In the genomic region with DNA sequence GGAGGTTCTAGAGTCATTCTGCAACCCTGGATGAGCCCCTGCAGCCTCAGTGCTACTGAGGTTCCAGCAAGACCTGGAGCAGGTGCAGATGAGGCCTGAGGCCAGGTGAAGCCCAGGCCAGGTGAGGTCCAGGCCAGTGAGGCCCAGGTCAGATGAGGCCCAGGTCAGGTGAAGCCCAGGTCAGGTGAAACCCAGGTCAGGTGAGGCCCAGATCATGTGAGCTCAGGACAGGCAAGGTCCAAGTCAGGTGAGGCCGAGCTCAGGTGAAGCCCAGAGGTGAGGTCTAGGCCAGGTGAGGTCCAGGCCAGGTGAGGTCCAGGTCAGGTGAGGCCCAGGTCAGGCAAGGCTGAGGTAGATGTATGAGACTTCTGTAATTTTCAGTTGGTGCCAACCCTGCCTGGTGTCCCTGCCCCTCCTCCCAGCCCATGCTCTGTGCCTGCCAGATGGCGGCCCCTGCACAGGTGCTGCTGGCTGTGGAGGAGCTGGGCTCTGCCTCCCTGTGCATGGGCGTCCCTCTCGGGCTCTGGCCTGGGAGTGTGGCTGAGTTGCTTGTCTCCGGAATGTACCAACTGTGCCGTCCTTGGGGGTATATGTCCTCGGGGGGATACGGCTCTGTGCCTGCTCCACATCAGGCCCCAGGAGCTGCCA, we compare ENCODE assay signal across 27 cellular contexts.
DNase-seq lines count a peak whose midpoint lies in the region; ATAC-seq and TF ChIP-seq lines count a peak whose summit lies in the region.
"Had no signal": no experiment of that assay in that cellular context is flagged by ENCODE, and none has a peak within 500 bp of the region (broad histone marks: within the 10 kb centered on the region; RNA-seq: fewer than 3 reads in every experiment).

No MANE protein-coding gene starts in this region.

- H3K27ac ChIP-seq in right cardiac atrium (ENCODE audit: low read length) (no peak overlapping the region), spleen (no peak overlapping the region), substantia nigra (ENCODE audit: low read depth, low read length, poor library complexity, severe bottlenecking) (no peak overlapping the region)
- H3K27ac ChIP-seq: brain microvascular endothelial cell, C4-2B, GM23248, HL-60, SJCRH30, skin epidermis, upper lobe of left lung had no signal

- no peak for ATAC-seq in right cardiac atrium
- ATAC-seq: effector memory CD8-positive, alpha-beta T cell; Panc1; WTC11 had no signal

- 77% methylated on average over 8 of the region's 8 CpGs for WGBS in right cardiac atrium
- 40 to 82% (median 74%) methylated on average over 1 to 8 of the region's 8 CpGs for WGBS in spleen, 5 donors

- H3K4me1 ChIP-seq in right cardiac atrium (ENCODE audit: control insufficient read depth, insufficient read depth, low read length): no peaks in the 10 kb centered on the region
- H3K4me1 ChIP-seq in spleen: no peaks in the 10 kb centered on the region
- H3K4me1 ChIP-seq: SJCRH30, upper lobe of left lung had no signal

- H3K4me3 ChIP-seq in right cardiac atrium (ENCODE audit: low read length): no peak overlapping the region
- peak overlapping the region in 1 of 8 donors; percentile 14 for H3K4me3 ChIP-seq in spleen
- H3K4me3 ChIP-seq: GM23248, SJCRH30, skin epidermis, upper lobe of left lung had no signal

- H3K9me3 ChIP-seq in right cardiac atrium (ENCODE audit: control insufficient read depth, low read length): no peaks in the 10 kb centered on the region
- peaks cover 0 to 9% (median 2%) of the 10 kb centered on the region in 8 donors for H3K9me3 ChIP-seq in spleen
- H3K9me3 ChIP-seq: SJCRH30, upper lobe of left lung had no signal

- no peaks in the 10 kb centered on the region for H3K36me3 ChIP-seq in spleen
- H3K36me3 ChIP-seq: brain microvascular endothelial cell, SJCRH30, upper lobe of left lung had no signal

- peak; percentile 91 for DNase-seq in NCI-H1694 treated with DMSO at 0.1 percent for 48 hours (lab: John Stamatoyannopoulos, UW)
- peak; percentile 7 to 32 (median 26) for DNase-seq in right cardiac atrium
- peak; percentile 65 for DNase-seq in spleen
- no peak for DNase-seq in substantia nigra (lab: John Stamatoyannopoulos, UW)
- DNase-seq in middle frontal gyrus (ENCODE audit: extremely low spot score, low spot score): no peak
- DNase-seq in NCI-H2196 (lab: John Stamatoyannopoulos, UW; ENCODE audit: unreplicated experiment): no peak
- DNase-seq: activated CD4-positive, alpha-beta T cell treated with anti-CD3 and anti-CD28 coated beads, Interleukin-2, amount 50 U/mL, for 1 hour; activated naive CD4-positive, alpha-beta T cell treated with anti-CD3 and anti-CD28 coated beads, Interleukin-2, amount 10 ng/mL, durations not matched to agents 7 days and 5 days; brain microvascular endothelial cell; Calu3; effector memory CD8-positive, alpha-beta T cell; GM23248; HFFc6; Kasumi-1; mesendoderm; NCI-H146; NCI-H526; SJCRH30; stimulated activated CD4-positive, alpha-beta T cell treated with anti-CD3 and anti-CD28 coated beads, Interleukin-1b, Interleukin-23, amount 100 ng/mL, for 48 hours; stimulated activated CD8-positive, alpha-beta memory T cell treated with anti-CD3 and anti-CD28 coated beads, Interleukin-4, amount 100 ng/mL, for 48 hours had no signal

- intact Hi-C loops in right cardiac atrium (cut with DNase I) (no loop called here), spleen (cut with DNase I; ENCODE audit: low total_unique reads) (no loop called here)

- H3K27me3 ChIP-seq in right cardiac atrium (ENCODE audit: control insufficient read depth, insufficient read depth): no peaks in the 10 kb centered on the region
- H3K27me3 ChIP-seq in spleen (replicated peaks in 1 of 7): no peaks in the 10 kb centered on the region
- H3K27me3 ChIP-seq: brain microvascular endothelial cell, SJCRH30, upper lobe of left lung had no signal

- TF ChIP-seq POLR2A in GM19099 (IDR thresholded peaks at IDR 0.05; ENCODE audit: extremely low read depth, insufficient read length, low read depth) (peak; percentile 14), spleen (IDR thresholded peaks at IDR 0.05) (no peak)

- no peak for TF ChIP-seq CTCF in spleen (IDR thresholded peaks at IDR 0.05 in 8 of 11, conservative IDR thresholded peaks at IDR 0.05 in 3 of 11)

Comparison
In these comparisons a context has a peak if more than half of its experiments do, and no peak if none do; other contexts are left out.
1. DNase-seq: peak in NCI-H1694 treated with DMSO at 0.1 percent for 48 hours (single experiment), right cardiac atrium (3 of 3) and spleen (single experiment); none in substantia nigra (0 of 49), middle frontal gyrus (single experiment) and NCI-H2196 (single experiment).